Comparison of ENCODE assay signal across 12 cellular contexts in the genomic region with DNA sequence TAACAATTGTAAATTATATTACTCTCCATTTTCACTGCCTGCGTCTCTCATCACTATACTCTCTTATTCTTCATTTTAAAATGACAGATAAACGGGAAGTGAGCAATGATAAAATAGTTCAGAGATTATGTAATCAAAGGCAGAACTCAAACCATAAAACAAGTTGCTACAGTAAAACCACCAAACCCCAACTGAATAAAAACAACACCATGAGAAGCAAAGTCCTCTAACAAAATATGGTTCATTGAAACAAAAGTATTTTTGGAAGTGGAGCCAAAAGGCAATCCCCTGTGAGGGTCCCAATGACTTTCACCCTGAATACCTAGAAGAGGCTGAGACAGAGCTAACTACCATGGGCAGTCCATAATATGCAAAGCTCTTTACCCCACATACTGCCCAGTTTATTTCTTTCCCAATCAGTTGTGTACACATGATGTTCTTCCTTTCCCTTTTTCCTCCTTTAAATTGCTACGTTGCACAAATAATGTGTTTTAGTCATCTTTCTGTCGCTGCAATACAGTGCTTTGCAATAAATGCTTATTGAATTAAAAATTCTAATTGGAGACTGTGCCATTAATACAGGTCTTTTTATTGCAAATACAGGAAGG.
DNase-seq lines count a peak whose midpoint lies in the region; ATAC-seq and TF ChIP-seq lines count a peak whose summit lies in the region.
"Had no signal": no experiment of that assay in that cellular context is flagged by ENCODE, and none has a peak within 500 bp of the region (broad histone marks: within the 10 kb centered on the region; RNA-seq: fewer than 3 reads in every experiment).

No MANE protein-coding gene starts in this region.

- H3K27ac Mint-ChIP-seq in activated T-helper 17 cell treated with anti-CD3 and anti-CD28 coated beads, Interleukin-2, amount 50 U/mL, for 72 hours, result peak overlapping the region; percentile 14
- H3K27ac Mint-ChIP-seq in activated T-helper 1 cell treated with anti-CD3 and anti-CD28 coated beads, Interleukin-12 subunit alpha, Interleukin-12 subunit beta, Interleukin-2, Interleukin-4 antibody, amounts not matched to agents 30 ng/mL and 10 ng/mL and 1 ng/mL, durations not matched to agents 14 hours and 24 hours and 36 hours, result no peak overlapping the region

- no peak for TF ChIP-seq EP300 in suprapubic skin (IDR thresholded peaks at IDR 0.05)

- peak overlapping the region; percentile 19 for H3K4me3 Mint-ChIP-seq in activated T-helper 17 cell treated with anti-CD3 and anti-CD28 coated beads, Interleukin-2, amount 50 U/mL, for 72 hours
- H3K4me3 Mint-ChIP-seq in activated T-helper 1 cell treated with anti-CD3 and anti-CD28 coated beads, Interleukin-12 subunit alpha, Interleukin-12 subunit beta, Interleukin-2, Interleukin-4 antibody, amounts not matched to agents 30 ng/mL and 10 ng/mL and 1 ng/mL, durations not matched to agents 14 hours and 24 hours and 36 hours, result no peak overlapping the region

- H3K27ac ChIP-seq in BLaER1, result no peak overlapping the region
- peak overlapping the region in 1 of 2 donors; percentile 82 for H3K27ac ChIP-seq in left lung
- H3K27ac ChIP-seq in suprapubic skin, result no peak overlapping the region

- H3K27me3 ChIP-seq in BLaER1 (no peaks in the 10 kb centered on the region), left lung (no peaks in the 10 kb centered on the region), suprapubic skin (no peaks in the 10 kb centered on the region)

- H3K4me1 Mint-ChIP-seq in activated T-helper 17 cell treated with anti-CD3 and anti-CD28 coated beads, Interleukin-2, amount 50 U/mL, for 72 hours, result peaks cover 12% of the 10 kb centered on the region
- peaks cover 25% of the 10 kb centered on the region for H3K4me1 Mint-ChIP-seq in activated T-helper 1 cell treated with anti-CD3 and anti-CD28 coated beads, Interleukin-12 subunit alpha, Interleukin-12 subunit beta, Interleukin-2, Interleukin-4 antibody, amounts not matched to agents 30 ng/mL and 10 ng/mL and 1 ng/mL, durations not matched to agents 14 hours and 24 hours and 36 hours (ENCODE audit: low read depth)

- no peak for TF ChIP-seq POLR2A in suprapubic skin (IDR thresholded peaks at IDR 0.05)

- TF ChIP-seq CTCF in left lung (IDR thresholded peaks at IDR 0.05), result no peak
- TF ChIP-seq CTCF in suprapubic skin (IDR thresholded peaks at IDR 0.05), result no peak

- WGBS in suprapubic skin, result 61% methylated on average over 4 of the region's 4 CpGs

- H3K4me1 ChIP-seq in BLaER1 (peaks cover 9% of the 10 kb centered on the region), left lung (peaks cover 0 to 16% of the 10 kb centered on the region in 2 donors), suprapubic skin (peaks cover 3% of the 10 kb centered on the region)

- DNase-seq in HT1080 (ENCODE audit: low read depth) (peak; percentile 26), left lung (no peak), suprapubic skin (ENCODE audit: low spot score in 2 of 2) (no peak), NCI-H1092 treated with DMSO at 0.1 percent for 48 hours (lab: John Stamatoyannopoulos, UW) (no peak)
- DNase-seq in activated T-helper 1 cell treated with anti-CD3 and anti-CD28 coated beads, Interleukin-12 subunit alpha, Interleukin-12 subunit beta, Interleukin-2, Interleukin-4 antibody, amounts not matched to agents 30 ng/mL and 10 ng/mL and 1 ng/mL, durations not matched to agents 14 hours and 24 hours and 36 hours (ENCODE audit: low spot score), result no peak
- DNase-seq: DMS79 treated with DMSO at 0.1 percent for 48 hours, foreskin fibroblast, Karpas-422, NCI-H526 treated with DMSO at 0.1 percent for 48 hours had no signal

- H3K36me3 Mint-ChIP-seq in activated T-helper 17 cell treated with anti-CD3 and anti-CD28 coated beads, Interleukin-2, amount 50 U/mL, for 72 hours (ENCODE audit: low read depth), result no peaks in the 10 kb centered on the region
- H3K36me3 Mint-ChIP-seq in activated T-helper 1 cell treated with anti-CD3 and anti-CD28 coated beads, Interleukin-12 subunit alpha, Interleukin-12 subunit beta, Interleukin-2, Interleukin-4 antibody, amounts not matched to agents 30 ng/mL and 10 ng/mL and 1 ng/mL, durations not matched to agents 14 hours and 24 hours and 36 hours (ENCODE audit: low read depth), result peaks cover 7% of the 10 kb centered on the region

- no peaks in the 10 kb centered on the region for H3K9me3 ChIP-seq in BLaER1
- H3K9me3 ChIP-seq in left lung, result no peaks in the 10 kb centered on the region
- H3K9me3 ChIP-seq in suprapubic skin, result no peaks in the 10 kb centered on the region

- H3K36me3 ChIP-seq in BLaER1 (no peaks in the 10 kb centered on the region), left lung (no peaks in the 10 kb centered on the region), suprapubic skin (no peaks in the 10 kb centered on the region)

- intact Hi-C loops in left lung (cut with DNase I), result no loop called here
- intact Hi-C loops in activated T-helper 1 cell treated with anti-CD3 and anti-CD28 coated beads, Interleukin-12 subunit alpha, Interleukin-12 subunit beta, Interleukin-2, Interleukin-4 antibody, amounts not matched to agents 30 ng/mL and 10 ng/mL and 1 ng/mL, durations not matched to agents 14 hours and 24 hours and 36 hours (cut with micrococcal nuclease), result no loop called here

- no peak overlapping the region for H3K9ac ChIP-seq in BLaER1

- peak overlapping the region; percentile 16; the same call in 1 of the 2 replicates for H3K4me2 ChIP-seq in BLaER1

- H3K4me3 ChIP-seq in BLaER1 (no peak overlapping the region), left lung (no peak overlapping the region), suprapubic skin (no peak overlapping the region)

- no peaks in the 10 kb centered on the region for H3K27me3 Mint-ChIP-seq in activated T-helper 17 cell treated with anti-CD3 and anti-CD28 coated beads, Interleukin-2, amount 50 U/mL, for 72 hours
- no peaks in the 10 kb centered on the region for H3K27me3 Mint-ChIP-seq in activated T-helper 1 cell treated with anti-CD3 and anti-CD28 coated beads, Interleukin-12 subunit alpha, Interleukin-12 subunit beta, Interleukin-2, Interleukin-4 antibody, amounts not matched to agents 30 ng/mL and 10 ng/mL and 1 ng/mL, durations not matched to agents 14 hours and 24 hours and 36 hours (ENCODE audit: insufficient read depth)

- no peaks in the 10 kb centered on the region for H4K20me1 ChIP-seq in BLaER1

- peak; percentile 52 for ATAC-seq in activated T-helper 17 cell treated with anti-CD3 and anti-CD28 coated beads, Interleukin-2, amount 50 U/mL, for 72 hours (replicated peaks)
- peak; percentile 72 for ATAC-seq in left lung
- no peak for ATAC-seq in GM19395 (IDR thresholded peaks at IDR 0.05; ENCODE audit: unreplicated experiment)

- H3K9me3 Mint-ChIP-seq in activated T-helper 17 cell treated with anti-CD3 and anti-CD28 coated beads, Interleukin-2, amount 50 U/mL, for 72 hours, result no peaks in the 10 kb centered on the region
- no peaks in the 10 kb centered on the region for H3K9me3 Mint-ChIP-seq in activated T-helper 1 cell treated with anti-CD3 and anti-CD28 coated beads, Interleukin-12 subunit alpha, Interleukin-12 subunit beta, Interleukin-2, Interleukin-4 antibody, amounts not matched to agents 30 ng/mL and 10 ng/mL and 1 ng/mL, durations not matched to agents 14 hours and 24 hours and 36 hours
